ENCODE assay signal across 1 cellular context in the genomic region with DNA sequence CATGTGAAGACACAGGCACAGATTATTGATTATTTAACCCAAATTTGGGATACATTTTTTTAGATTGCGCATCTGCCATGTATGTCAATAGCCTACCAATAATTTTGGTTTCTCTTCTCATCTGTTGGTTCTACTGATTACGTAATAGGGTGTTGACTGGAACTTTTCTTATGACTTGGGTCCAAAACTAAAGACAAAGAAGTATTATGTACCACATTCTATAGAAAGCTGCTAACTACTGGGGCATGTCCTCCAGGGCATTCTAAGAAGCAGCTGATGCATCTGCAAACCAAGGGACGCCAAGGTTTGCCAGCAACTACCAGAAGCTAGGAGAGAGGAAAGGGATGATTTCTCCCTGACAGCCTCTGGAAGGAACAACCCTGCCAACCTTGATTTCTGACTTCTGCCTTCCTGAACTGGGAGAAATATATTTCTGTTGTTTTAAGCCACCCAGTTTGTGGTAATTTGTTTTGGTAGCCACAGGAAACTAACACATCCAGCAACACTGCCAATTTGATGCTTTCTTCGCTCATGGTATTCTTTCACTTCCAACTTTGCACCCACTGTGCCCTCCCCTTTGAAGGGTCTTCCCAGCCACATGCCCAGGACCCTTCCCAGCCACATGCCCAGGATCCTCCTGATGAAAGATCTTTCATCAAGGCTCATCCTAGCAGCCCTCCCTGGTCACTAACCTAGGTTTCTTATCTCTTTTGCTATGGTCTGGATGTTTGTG.
TF ChIP-seq lines count a peak whose summit lies in the region.

No MANE protein-coding gene starts in this region.

TF ChIP-seq in GM12878, 131 proteins besides CTCF, POLR2A, EP300 and RAD21 (continues in another document):
- TF ChIP-seq SMC3 (IDR thresholded peaks at IDR 0.05; ENCODE audit: borderline replicate concordance, low read length), result no peak
- peak; percentile 85 for TF ChIP-seq JUNB (IDR thresholded peaks at IDR 0.05)
- TF ChIP-seq FOS (IDR thresholded peaks at IDR 0.05; ENCODE audit: borderline replicate concordance, extremely low read depth, insufficient read length), result no peak
- TF ChIP-seq, protein P1, sequence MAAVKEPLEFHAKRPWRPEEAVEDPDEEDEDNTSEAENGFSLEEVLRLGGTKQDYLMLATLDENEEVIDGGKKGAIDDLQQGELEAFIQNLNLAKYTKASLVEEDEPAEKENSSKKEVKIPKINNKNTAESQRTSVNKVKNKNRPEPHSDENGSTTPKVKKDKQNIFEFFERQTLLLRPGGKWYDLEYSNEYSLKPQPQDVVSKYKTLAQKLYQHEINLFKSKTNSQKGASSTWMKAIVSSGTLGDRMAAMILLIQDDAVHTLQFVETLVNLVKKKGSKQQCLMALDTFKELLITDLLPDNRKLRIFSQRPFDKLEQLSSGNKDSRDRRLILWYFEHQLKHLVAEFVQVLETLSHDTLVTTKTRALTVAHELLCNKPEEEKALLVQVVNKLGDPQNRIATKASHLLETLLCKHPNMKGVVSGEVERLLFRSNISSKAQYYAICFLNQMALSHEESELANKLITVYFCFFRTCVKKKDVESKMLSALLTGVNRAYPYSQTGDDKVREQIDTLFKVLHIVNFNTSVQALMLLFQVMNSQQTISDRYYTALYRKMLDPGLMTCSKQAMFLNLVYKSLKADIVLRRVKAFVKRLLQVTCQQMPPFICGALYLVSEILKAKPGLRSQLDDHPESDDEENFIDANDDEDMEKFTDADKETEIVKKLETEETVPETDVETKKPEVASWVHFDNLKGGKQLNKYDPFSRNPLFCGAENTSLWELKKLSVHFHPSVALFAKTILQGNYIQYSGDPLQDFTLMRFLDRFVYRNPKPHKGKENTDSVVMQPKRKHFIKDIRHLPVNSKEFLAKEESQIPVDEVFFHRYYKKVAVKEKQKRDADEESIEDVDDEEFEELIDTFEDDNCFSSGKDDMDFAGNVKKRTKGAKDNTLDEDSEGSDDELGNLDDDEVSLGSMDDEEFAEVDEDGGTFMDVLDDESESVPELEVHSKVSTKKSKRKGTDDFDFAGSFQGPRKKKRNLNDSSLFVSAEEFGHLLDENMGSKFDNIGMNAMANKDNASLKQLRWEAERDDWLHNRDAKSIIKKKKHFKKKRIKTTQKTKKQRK (IDR thresholded peaks at IDR 0.05; ENCODE audit: low read depth, low read length), result no peak
- 0 out of 2 replicates have a peak, but pooled peaks have one; percentile 26 for TF ChIP-seq IRF4 (IDR thresholded peaks at IDR 0.05; ENCODE audit: low read depth, low read length)
- no peak for TF ChIP-seq ZSCAN29 (IDR thresholded peaks at IDR 0.05)
- no peak for TF ChIP-seq POLR2AphosphoS2 (IDR thresholded peaks at IDR 0.05; ENCODE audit: low read depth, low read length)
- peak; percentile 77 for TF ChIP-seq CREB1 (IDR thresholded peaks at IDR 0.05; ENCODE audit: low read depth)
- peak; percentile 98 for TF ChIP-seq ATF7 (IDR thresholded peaks at IDR 0.05; ENCODE audit: low read depth)
- TF ChIP-seq, protein P2, sequence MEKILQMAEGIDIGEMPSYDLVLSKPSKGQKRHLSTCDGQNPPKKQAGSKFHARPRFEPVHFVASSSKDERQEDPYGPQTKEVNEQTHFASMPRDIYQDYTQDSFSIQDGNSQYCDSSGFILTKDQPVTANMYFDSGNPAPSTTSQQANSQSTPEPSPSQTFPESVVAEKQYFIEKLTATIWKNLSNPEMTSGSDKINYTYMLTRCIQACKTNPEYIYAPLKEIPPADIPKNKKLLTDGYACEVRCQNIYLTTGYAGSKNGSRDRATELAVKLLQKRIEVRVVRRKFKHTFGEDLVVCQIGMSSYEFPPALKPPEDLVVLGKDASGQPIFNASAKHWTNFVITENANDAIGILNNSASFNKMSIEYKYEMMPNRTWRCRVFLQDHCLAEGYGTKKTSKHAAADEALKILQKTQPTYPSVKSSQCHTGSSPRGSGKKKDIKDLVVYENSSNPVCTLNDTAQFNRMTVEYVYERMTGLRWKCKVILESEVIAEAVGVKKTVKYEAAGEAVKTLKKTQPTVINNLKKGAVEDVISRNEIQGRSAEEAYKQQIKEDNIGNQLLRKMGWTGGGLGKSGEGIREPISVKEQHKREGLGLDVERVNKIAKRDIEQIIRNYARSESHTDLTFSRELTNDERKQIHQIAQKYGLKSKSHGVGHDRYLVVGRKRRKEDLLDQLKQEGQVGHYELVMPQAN (conservative IDR thresholded peaks at IDR 0.05), result no peak
- TF ChIP-seq GABPA (IDR thresholded peaks at IDR 0.05; ENCODE audit: low read depth), result 0 out of 2 replicates have a peak, but pooled peaks have one; percentile 29
- TF ChIP-seq PAX5 (IDR thresholded peaks at IDR 0.05; ENCODE audit: borderline replicate concordance, low read depth, low read length), result peak; percentile 65
- TF ChIP-seq ZNF207 (IDR thresholded peaks at IDR 0.05; ENCODE audit: borderline replicate concordance), result 0 out of 2 replicates have a peak, but pooled peaks have one; percentile 11
- no peak for TF ChIP-seq NR2C1 (IDR thresholded peaks at IDR 0.05)
- 0 out of 2 replicates have a peak, but pooled peaks have one; percentile 23 for TF ChIP-seq YY1 (IDR thresholded peaks at IDR 0.05; ENCODE audit: low read depth, low read length)
- peak; percentile 60; the same call in 1 of the 2 replicates for TF ChIP-seq GATAD2B (conservative IDR thresholded peaks at IDR 0.05; ENCODE audit: low read depth)
- no peak; the same call in 1 of the 2 replicates for TF ChIP-seq STAT1 (conservative IDR thresholded peaks at IDR 0.05)
- TF ChIP-seq, protein P3, sequence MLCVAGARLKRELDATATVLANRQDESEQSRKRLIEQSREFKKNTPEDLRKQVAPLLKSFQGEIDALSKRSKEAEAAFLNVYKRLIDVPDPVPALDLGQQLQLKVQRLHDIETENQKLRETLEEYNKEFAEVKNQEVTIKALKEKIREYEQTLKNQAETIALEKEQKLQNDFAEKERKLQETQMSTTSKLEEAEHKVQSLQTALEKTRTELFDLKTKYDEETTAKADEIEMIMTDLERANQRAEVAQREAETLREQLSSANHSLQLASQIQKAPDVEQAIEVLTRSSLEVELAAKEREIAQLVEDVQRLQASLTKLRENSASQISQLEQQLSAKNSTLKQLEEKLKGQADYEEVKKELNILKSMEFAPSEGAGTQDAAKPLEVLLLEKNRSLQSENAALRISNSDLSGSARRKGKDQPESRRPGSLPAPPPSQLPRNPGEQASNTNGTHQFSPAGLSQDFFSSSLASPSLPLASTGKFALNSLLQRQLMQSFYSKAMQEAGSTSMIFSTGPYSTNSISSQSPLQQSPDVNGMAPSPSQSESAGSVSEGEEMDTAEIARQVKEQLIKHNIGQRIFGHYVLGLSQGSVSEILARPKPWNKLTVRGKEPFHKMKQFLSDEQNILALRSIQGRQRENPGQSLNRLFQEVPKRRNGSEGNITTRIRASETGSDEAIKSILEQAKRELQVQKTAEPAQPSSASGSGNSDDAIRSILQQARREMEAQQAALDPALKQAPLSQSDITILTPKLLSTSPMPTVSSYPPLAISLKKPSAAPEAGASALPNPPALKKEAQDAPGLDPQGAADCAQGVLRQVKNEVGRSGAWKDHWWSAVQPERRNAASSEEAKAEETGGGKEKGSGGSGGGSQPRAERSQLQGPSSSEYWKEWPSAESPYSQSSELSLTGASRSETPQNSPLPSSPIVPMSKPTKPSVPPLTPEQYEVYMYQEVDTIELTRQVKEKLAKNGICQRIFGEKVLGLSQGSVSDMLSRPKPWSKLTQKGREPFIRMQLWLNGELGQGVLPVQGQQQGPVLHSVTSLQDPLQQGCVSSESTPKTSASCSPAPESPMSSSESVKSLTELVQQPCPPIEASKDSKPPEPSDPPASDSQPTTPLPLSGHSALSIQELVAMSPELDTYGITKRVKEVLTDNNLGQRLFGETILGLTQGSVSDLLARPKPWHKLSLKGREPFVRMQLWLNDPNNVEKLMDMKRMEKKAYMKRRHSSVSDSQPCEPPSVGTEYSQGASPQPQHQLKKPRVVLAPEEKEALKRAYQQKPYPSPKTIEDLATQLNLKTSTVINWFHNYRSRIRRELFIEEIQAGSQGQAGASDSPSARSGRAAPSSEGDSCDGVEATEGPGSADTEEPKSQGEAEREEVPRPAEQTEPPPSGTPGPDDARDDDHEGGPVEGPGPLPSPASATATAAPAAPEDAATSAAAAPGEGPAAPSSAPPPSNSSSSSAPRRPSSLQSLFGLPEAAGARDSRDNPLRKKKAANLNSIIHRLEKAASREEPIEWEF (IDR thresholded peaks at IDR 0.05; ENCODE audit: insufficient replicate concordance, low read depth, low read length), result peak; percentile 99
- peak; percentile 22; the same call in 1 of the 3 replicates for TF ChIP-seq POU2F2 (IDR thresholded peaks at IDR 0.05; ENCODE audit: borderline replicate concordance, low read depth, low read length)
- no peak for TF ChIP-seq NFXL1 (IDR thresholded peaks at IDR 0.05; ENCODE audit: borderline replicate concordance)
- no peak for TF ChIP-seq PML (IDR thresholded peaks at IDR 0.05; ENCODE audit: low read length)
- no peak for TF ChIP-seq CHD1 (IDR thresholded peaks at IDR 0.05; ENCODE audit: low read depth, low read length)
- no peak; the same call in 1 of the 2 replicates for TF ChIP-seq BMI1 (IDR thresholded peaks at IDR 0.05; ENCODE audit: borderline replicate concordance)
- no peak for TF ChIP-seq ASH2L (IDR thresholded peaks at IDR 0.05; ENCODE audit: borderline replicate concordance, low read depth)
- TF ChIP-seq DPF2 (IDR thresholded peaks at IDR 0.05), result peak; percentile 76
- TF ChIP-seq TAF1 (IDR thresholded peaks at IDR 0.05; ENCODE audit: borderline replicate concordance, low read depth, low read length), result no peak
- TF ChIP-seq, protein P4, sequence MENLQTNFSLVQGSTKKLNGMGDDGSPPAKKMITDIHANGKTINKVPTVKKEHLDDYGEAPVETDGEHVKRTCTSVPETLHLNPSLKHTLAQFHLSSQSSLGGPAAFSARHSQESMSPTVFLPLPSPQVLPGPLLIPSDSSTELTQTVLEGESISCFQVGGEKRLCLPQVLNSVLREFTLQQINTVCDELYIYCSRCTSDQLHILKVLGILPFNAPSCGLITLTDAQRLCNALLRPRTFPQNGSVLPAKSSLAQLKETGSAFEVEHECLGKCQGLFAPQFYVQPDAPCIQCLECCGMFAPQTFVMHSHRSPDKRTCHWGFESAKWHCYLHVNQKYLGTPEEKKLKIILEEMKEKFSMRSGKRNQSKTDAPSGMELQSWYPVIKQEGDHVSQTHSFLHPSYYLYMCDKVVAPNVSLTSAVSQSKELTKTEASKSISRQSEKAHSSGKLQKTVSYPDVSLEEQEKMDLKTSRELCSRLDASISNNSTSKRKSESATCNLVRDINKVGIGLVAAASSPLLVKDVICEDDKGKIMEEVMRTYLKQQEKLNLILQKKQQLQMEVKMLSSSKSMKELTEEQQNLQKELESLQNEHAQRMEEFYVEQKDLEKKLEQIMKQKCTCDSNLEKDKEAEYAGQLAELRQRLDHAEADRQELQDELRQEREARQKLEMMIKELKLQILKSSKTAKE (IDR thresholded peaks at IDR 0.05; ENCODE audit: low read depth, poor library complexity, severe bottlenecking), result peak; percentile 52
- TF ChIP-seq EZH2 (IDR thresholded peaks at IDR 0.05; ENCODE audit: borderline replicate concordance, control insufficient read depth, low read depth, low read length), result no peak
- peak; percentile 49; the same call in 1 of the 2 replicates for TF ChIP-seq NFIC (IDR thresholded peaks at IDR 0.05; ENCODE audit: low read depth, low read length)
- no peak for TF ChIP-seq CBX5 (IDR thresholded peaks at IDR 0.05; ENCODE audit: low read depth)
- TF ChIP-seq, protein P5, sequence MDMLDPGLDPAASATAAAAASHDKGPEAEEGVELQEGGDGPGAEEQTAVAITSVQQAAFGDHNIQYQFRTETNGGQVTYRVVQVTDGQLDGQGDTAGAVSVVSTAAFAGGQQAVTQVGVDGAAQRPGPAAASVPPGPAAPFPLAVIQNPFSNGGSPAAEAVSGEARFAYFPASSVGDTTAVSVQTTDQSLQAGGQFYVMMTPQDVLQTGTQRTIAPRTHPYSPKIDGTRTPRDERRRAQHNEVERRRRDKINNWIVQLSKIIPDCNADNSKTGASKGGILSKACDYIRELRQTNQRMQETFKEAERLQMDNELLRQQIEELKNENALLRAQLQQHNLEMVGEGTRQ (IDR thresholded peaks at IDR 0.05; ENCODE audit: borderline replicate concordance, low read depth, low read length), result no peak
- TF ChIP-seq SIN3A (IDR thresholded peaks at IDR 0.05; ENCODE audit: low read depth, low read length), result no peak
- TF ChIP-seq MTA3 (IDR thresholded peaks at IDR 0.05; ENCODE audit: borderline replicate concordance, low read length), result peak; percentile 82; the same call in 1 of the 2 replicates
- no peak for TF ChIP-seq RFX5 (IDR thresholded peaks at IDR 0.05; ENCODE audit: low read depth, low read length)
- TF ChIP-seq ESRRA (IDR thresholded peaks at IDR 0.05; ENCODE audit: low read length), result no peak
- no peak for TF ChIP-seq CHD4 (IDR thresholded peaks at IDR 0.05)
- peak; percentile 68 for TF ChIP-seq POLR2AphosphoS5 (IDR thresholded peaks at IDR 0.05; ENCODE audit: low read length)
- TF ChIP-seq CREM (IDR thresholded peaks at IDR 0.05; ENCODE audit: low read depth), result 0 out of 2 replicates have a peak, but pooled peaks have one; percentile 37
- TF ChIP-seq ZNF384 (IDR thresholded peaks at IDR 0.05; ENCODE audit: borderline replicate concordance, low read depth, low read length), result 0 out of 2 replicates have a peak, but pooled peaks have one; percentile 20
- TF ChIP-seq NBN (IDR thresholded peaks at IDR 0.05), result peak; percentile 66
- peak; percentile 10; the same call in 1 of the 2 replicates for TF ChIP-seq MXI1 (IDR thresholded peaks at IDR 0.05; ENCODE audit: low read depth, low read length)
- peak; percentile 63 for TF ChIP-seq RUNX3 (IDR thresholded peaks at IDR 0.05; ENCODE audit: low read length)
- no peak for TF ChIP-seq TBL1XR1 (IDR thresholded peaks at IDR 0.05; ENCODE audit: low read depth, low read length)
- TF ChIP-seq SREBF2 (IDR thresholded peaks at IDR 0.05; ENCODE audit: low read length), result no peak
- TF ChIP-seq LARP7 (IDR thresholded peaks at IDR 0.05), result peak; percentile 55; the same call in 1 of the 2 replicates
- TF ChIP-seq, protein P6, sequence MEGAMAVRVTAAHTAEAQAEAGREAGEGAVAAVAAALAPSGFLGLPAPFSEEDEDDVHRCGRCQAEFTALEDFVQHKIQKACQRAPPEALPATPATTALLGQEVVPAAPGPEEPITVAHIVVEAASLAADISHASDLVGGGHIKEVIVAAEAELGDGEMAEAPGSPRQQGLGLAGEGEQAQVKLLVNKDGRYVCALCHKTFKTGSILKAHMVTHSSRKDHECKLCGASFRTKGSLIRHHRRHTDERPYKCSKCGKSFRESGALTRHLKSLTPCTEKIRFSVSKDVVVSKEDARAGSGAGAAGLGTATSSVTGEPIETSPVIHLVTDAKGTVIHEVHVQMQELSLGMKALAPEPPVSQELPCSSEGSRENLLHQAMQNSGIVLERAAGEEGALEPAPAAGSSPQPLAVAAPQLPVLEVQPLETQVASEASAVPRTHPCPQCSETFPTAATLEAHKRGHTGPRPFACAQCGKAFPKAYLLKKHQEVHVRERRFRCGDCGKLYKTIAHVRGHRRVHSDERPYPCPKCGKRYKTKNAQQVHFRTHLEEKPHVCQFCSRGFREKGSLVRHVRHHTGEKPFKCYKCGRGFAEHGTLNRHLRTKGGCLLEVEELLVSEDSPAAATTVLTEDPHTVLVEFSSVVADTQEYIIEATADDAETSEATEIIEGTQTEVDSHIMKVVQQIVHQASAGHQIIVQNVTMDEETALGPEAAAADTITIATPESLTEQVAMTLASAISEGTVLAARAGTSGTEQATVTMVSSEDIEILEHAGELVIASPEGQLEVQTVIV (IDR thresholded peaks at IDR 0.05; ENCODE audit: borderline replicate concordance, partially characterized antibody), result no peak
